10 cellular contexts compared by ENCODE assay signal in genomic region chr11:112655386-112655785, GRCh38.
DNase-seq lines count a peak whose midpoint lies in the region; ATAC-seq and TF ChIP-seq lines count a peak whose summit lies in the region.
"Had no signal": no experiment of that assay in that cellular context is flagged by ENCODE, and none has a peak within 500 bp of the region (broad histone marks: within the 10 kb centered on the region; RNA-seq: fewer than 3 reads in every experiment).

No MANE protein-coding gene starts in this region.

- peaks cover 5% of the 10 kb centered on the region for H3K4me1 ChIP-seq in testis

- H3K36me3 ChIP-seq in testis (ENCODE audit: low read depth, missing control alignments) = no peaks in the 10 kb centered on the region

- no peak for TF ChIP-seq CTCF in testis (IDR thresholded peaks at IDR 0.05)

- TF ChIP-seq POLR2A in testis (IDR thresholded peaks at IDR 0.05) = no peak

- WGBS in testis, 2 donors = 33 to 39% methylated on average over 2 of the region's 2 CpGs

- H3K4me3 ChIP-seq in testis = no peak overlapping the region

- no peak overlapping the region for H3K27ac ChIP-seq in testis

- no peaks in the 10 kb centered on the region for H3K9me3 ChIP-seq in testis

- DNase-seq in LHCN-M2 (ENCODE audit: low read depth) (peak; percentile 91), cerebellar cortex (ENCODE audit: low spot score) (peak; percentile 19), iris pigment epithelial cell (ENCODE audit: low read depth) (peak; percentile 74), testis (peak; percentile 83), occipital lobe (lab: John Stamatoyannopoulos, UW) (no peak)
- no peak for DNase-seq in stimulated activated CD4-positive, alpha-beta T cell treated with anti-CD3 and anti-CD28 coated beads, Interleukin-4, amount 100 ng/mL, for 24 hours
- DNase-seq: activated CD4-positive, CD25-positive, alpha-beta regulatory T cell; NCI-H774 had no signal

- ATAC-seq in HG02973 (IDR thresholded peaks at IDR 0.05; ENCODE audit: unreplicated experiment) (no peak), GM21447 (IDR thresholded peaks at IDR 0.05; ENCODE audit: unreplicated experiment) (no peak)

- intact Hi-C loops in testis (cut with DNase I; ENCODE audit: low total_unique reads) = no loop called here

- H3K27me3 ChIP-seq in testis = no peaks in the 10 kb centered on the region

Comparison
In these comparisons a context has a peak if more than half of its experiments do, and no peak if none do; other contexts are left out.
1. DNase-seq: peak in LHCN-M2 (single experiment), cerebellar cortex (single experiment), iris pigment epithelial cell (single experiment) and testis (single experiment); none in occipital lobe (single experiment) and stimulated activated CD4-positive, alpha-beta T cell treated with anti-CD3 and anti-CD28 coated beads, Interleukin-4, amount 100 ng/mL, for 24 hours (single experiment).